1 cellular context compared by ENCODE assay signal in genomic region chr3:50078622-50079021, GRCh38.
TF ChIP-seq lines count a peak whose summit lies in the region.

No MANE protein-coding gene starts in this region.

TF ChIP-seq in HCT116, 20 proteins besides CTCF, POLR2A, EP300 and RAD21 (continued from another document):
- TF ChIP-seq REST (IDR thresholded peaks at IDR 0.05; ENCODE audit: low read depth) (no peak), SIN3A (IDR thresholded peaks at IDR 0.05; ENCODE audit: low read depth) (no peak), YY1 (IDR thresholded peaks at IDR 0.05; ENCODE audit: extremely low read depth, insufficient replicate concordance, low read depth, low read length) (no peak), ELF1 (IDR thresholded peaks at IDR 0.05; ENCODE audit: borderline replicate concordance, low read depth) (no peak), MAX (IDR thresholded peaks at IDR 0.05) (no peak), TCF7L2 (IDR thresholded peaks at IDR 0.05; ENCODE audit: borderline replicate concordance, extremely low read depth, insufficient read depth, insufficient read length) (no peak), SRF (IDR thresholded peaks at IDR 0.05; ENCODE audit: low read depth) (no peak), CEBPB (IDR thresholded peaks at IDR 0.05; ENCODE audit: low read depth) (no peak), FOSL1 (IDR thresholded peaks at IDR 0.05; ENCODE audit: low read depth) (no peak), CBX3 (IDR thresholded peaks at IDR 0.05; ENCODE audit: low read depth) (no peak), POLR2AphosphoS5 (IDR thresholded peaks at IDR 0.05; ENCODE audit: low read depth, low read length) (no peak), ZBTB33 (IDR thresholded peaks at IDR 0.05; ENCODE audit: extremely low read depth, insufficient replicate concordance, low read length) (no peak), JUND (IDR thresholded peaks at IDR 0.05) (no peak)
